Comparison of ENCODE assay signal across 15 cellular contexts in genomic region chr9:89414670-89415069, GRCh38.
DNase-seq lines count a peak whose midpoint lies in the region; ATAC-seq and TF ChIP-seq lines count a peak whose summit lies in the region.
"Had no signal": no experiment of that assay in that cellular context is flagged by ENCODE, and none has a peak within 500 bp of the region (broad histone marks: within the 10 kb centered on the region; RNA-seq: fewer than 3 reads in every experiment).

No MANE protein-coding gene starts in this region.

- H3K36me3 Mint-ChIP-seq in activated CD8-positive, alpha-beta memory T cell treated with anti-CD3 and anti-CD28 coated beads, Interleukin-2, amount 10 ng/mL, durations not matched to agents 7 days and 5 days, result peaks cover 83% of the 10 kb centered on the region
- peaks cover 77% of the 10 kb centered on the region for H3K36me3 Mint-ChIP-seq in activated naive CD8-positive, alpha-beta T cell treated with anti-CD3 and anti-CD28 coated beads, Interleukin-2, amount 50 U/mL, for 24 hours (ENCODE audit: low read depth)

- CTCF ChIA-PET in activated CD8-positive, alpha-beta memory T cell treated with anti-CD3 and anti-CD28 coated beads, Interleukin-2, amount 10 ng/mL, durations not matched to agents 7 days and 5 days (lab: Charles Lee), result no interaction called here

- H3K4me3 Mint-ChIP-seq in activated CD8-positive, alpha-beta memory T cell treated with anti-CD3 and anti-CD28 coated beads, Interleukin-2, amount 10 ng/mL, durations not matched to agents 7 days and 5 days, result no peak overlapping the region
- no peak overlapping the region for H3K4me3 Mint-ChIP-seq in activated naive CD8-positive, alpha-beta T cell treated with anti-CD3 and anti-CD28 coated beads, Interleukin-2, amount 50 U/mL, for 24 hours

- H3K27me3 ChIP-seq in gastrocnemius medialis, result no peaks in the 10 kb centered on the region
- no peaks in the 10 kb centered on the region for H3K27me3 ChIP-seq in ascending aorta

- no peak overlapping the region for H3K4me3 ChIP-seq in gastrocnemius medialis
- H3K4me3 ChIP-seq in ascending aorta, result no peak overlapping the region

- intact Hi-C loops in gastrocnemius medialis (cut with DNase I; ENCODE audit: low total_unique reads) (loop anchor here (1.0 to 5.0 kb wide), 4 partner anchors 26 to 133 kb away; no protein-coding TSS in a partner anchor), ascending aorta (cut with DNase I) (loop anchor here (10.0 kb wide), 1 partner anchor 130 kb away; no protein-coding TSS in a partner anchor)

- no peaks in the 10 kb centered on the region for H3K9me3 Mint-ChIP-seq in activated CD8-positive, alpha-beta memory T cell treated with anti-CD3 and anti-CD28 coated beads, Interleukin-2, amount 10 ng/mL, durations not matched to agents 7 days and 5 days (ENCODE audit: low read depth)
- H3K9me3 Mint-ChIP-seq in activated naive CD8-positive, alpha-beta T cell treated with anti-CD3 and anti-CD28 coated beads, Interleukin-2, amount 50 U/mL, for 24 hours, result peaks cover 10% of the 10 kb centered on the region
- H3K9me3 Mint-ChIP-seq: CD4-positive, alpha-beta memory T cell had no signal

- H3K27ac Mint-ChIP-seq in activated CD8-positive, alpha-beta memory T cell treated with anti-CD3 and anti-CD28 coated beads, Interleukin-2, amount 10 ng/mL, durations not matched to agents 7 days and 5 days, result peak overlapping the region; percentile 51
- peak overlapping the region; percentile 78 for H3K27ac Mint-ChIP-seq in activated naive CD8-positive, alpha-beta T cell treated with anti-CD3 and anti-CD28 coated beads, Interleukin-2, amount 50 U/mL, for 24 hours

- in situ Hi-C loops in gastrocnemius medialis (cut with MboI; ENCODE audit: low sequenced_read_pairs in 4 of 4), result loop anchor here in 1 of 4 donors (25.0 kb wide), 1 partner anchor 123 kb away; no protein-coding TSS in a partner anchor

- no peak for ATAC-seq in activated CD8-positive, alpha-beta memory T cell treated with anti-CD3 and anti-CD28 coated beads, Interleukin-2, amount 10 ng/mL, durations not matched to agents 7 days and 5 days
- ATAC-seq in activated naive CD8-positive, alpha-beta T cell treated with anti-CD3 and anti-CD28 coated beads, Interleukin-2, amount 50 U/mL, for 24 hours, result no peak
- no peak for ATAC-seq in gastrocnemius medialis
- ATAC-seq: HCT116 had no signal

- TF ChIP-seq POLR2A in gastrocnemius medialis (IDR thresholded peaks at IDR 0.05), result no peak

- H3K27ac ChIP-seq in VCaP, result peak overlapping the region; percentile 34; the same call in 1 of the 2 replicates
- H3K27ac ChIP-seq in gastrocnemius medialis, result peak overlapping the region; percentile 75 to 87 (median 86)
- H3K27ac ChIP-seq in ascending aorta, result no peak overlapping the region
- H3K27ac ChIP-seq: HL-60 had no signal

- no peak for DNase-seq in activated CD8-positive, alpha-beta memory T cell treated with anti-CD3 and anti-CD28 coated beads, Interleukin-2, amount 10 ng/mL, durations not matched to agents 7 days and 5 days
- no peak for DNase-seq in activated CD8-positive, alpha-beta memory T cell treated with anti-CD3 and anti-CD28 coated beads, Interleukin-2, amount 50 U/mL, for 48 hours
- no peak for DNase-seq in activated naive CD8-positive, alpha-beta T cell treated with anti-CD3 and anti-CD28 coated beads, Interleukin-2, amount 50 U/mL, for 24 hours
- DNase-seq in gastrocnemius medialis (no peak), ascending aorta (ENCODE audit: low spot score in 2 of 2) (no peak), NCI-H187 (lab: John Stamatoyannopoulos, UW) (no peak)
- no peak for DNase-seq in effector CD4-positive, alpha-beta T cell
- DNase-seq: CD4-positive, alpha-beta memory T cell; DMS79; MV-4-11; NCI-H1417 treated with DMSO at 0.1 percent for 48 hours; NCI-H510A had no signal

- H3K4me1 Mint-ChIP-seq in activated CD8-positive, alpha-beta memory T cell treated with anti-CD3 and anti-CD28 coated beads, Interleukin-2, amount 10 ng/mL, durations not matched to agents 7 days and 5 days, result peaks cover 98% of the 10 kb centered on the region
- H3K4me1 Mint-ChIP-seq in activated naive CD8-positive, alpha-beta T cell treated with anti-CD3 and anti-CD28 coated beads, Interleukin-2, amount 50 U/mL, for 24 hours, result peaks cover 95% of the 10 kb centered on the region

- H3K4me1 ChIP-seq in gastrocnemius medialis (peaks cover 44 to 57% of the 10 kb centered on the region in 2 donors), ascending aorta (no peaks in the 10 kb centered on the region)

- H3K36me3 ChIP-seq in gastrocnemius medialis (no peaks in the 10 kb centered on the region), ascending aorta (no peaks in the 10 kb centered on the region)

- H3K9me3 ChIP-seq in gastrocnemius medialis (no peaks in the 10 kb centered on the region), ascending aorta (no peaks in the 10 kb centered on the region)

- H3K27me3 Mint-ChIP-seq in activated CD8-positive, alpha-beta memory T cell treated with anti-CD3 and anti-CD28 coated beads, Interleukin-2, amount 10 ng/mL, durations not matched to agents 7 days and 5 days, result no peaks in the 10 kb centered on the region
- no peaks in the 10 kb centered on the region for H3K27me3 Mint-ChIP-seq in activated naive CD8-positive, alpha-beta T cell treated with anti-CD3 and anti-CD28 coated beads, Interleukin-2, amount 50 U/mL, for 24 hours
- H3K27me3 Mint-ChIP-seq: CD4-positive, alpha-beta memory T cell had no signal

- no peak for TF ChIP-seq CTCF in VCaP (conservative IDR thresholded peaks at IDR 0.05)
- no peak for TF ChIP-seq CTCF in gastrocnemius medialis (IDR thresholded peaks at IDR 0.05 in 4 of 5, conservative IDR thresholded peaks at IDR 0.05 in 1 of 5)
- TF ChIP-seq CTCF in ascending aorta (IDR thresholded peaks at IDR 0.05), result no peak

Comparison
In these comparisons a context has a peak if more than half of its experiments do, and no peak if none do; other contexts are left out.
1. H3K27ac ChIP-seq: peak in VCaP (single experiment) and gastrocnemius medialis (4 of 4); none in ascending aorta (0 of 2).